In the genomic region with DNA sequence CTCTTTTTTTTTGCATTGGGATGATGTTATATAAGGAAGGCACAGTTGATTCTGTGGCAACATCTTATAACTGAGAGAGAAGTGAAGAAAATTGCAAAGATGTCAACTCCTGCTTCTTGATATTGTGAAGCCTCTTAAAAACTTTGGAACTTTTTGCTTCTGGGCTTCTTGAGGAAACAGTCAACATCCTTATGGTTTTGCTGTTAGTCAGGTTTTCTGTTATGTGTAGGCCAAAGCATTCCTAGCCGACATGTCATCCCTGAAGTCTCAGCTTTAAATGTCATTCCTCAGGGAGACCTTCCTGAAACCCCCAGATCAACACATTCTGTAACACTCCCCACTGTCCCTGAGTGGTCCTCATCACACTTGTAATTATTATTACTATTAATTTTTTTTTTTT, we compare ENCODE assay signal across 1 cellular context.
A peak's percentile ranks its signal among the peaks of the same experiment; 100 is the strongest.
TF ChIP-seq lines count a peak whose summit lies in the region.

No MANE protein-coding gene starts in this region.

TF ChIP-seq in IMR-90, 13 proteins besides CTCF, POLR2A, EP300 and RAD21:
- TF ChIP-seq BHLHE40 (IDR thresholded peaks at IDR 0.05; ENCODE audit: low read depth, low read length) (no peak), FOS (IDR thresholded peaks at IDR 0.05; ENCODE audit: low read depth, low read length) (peak; percentile 8; the same call in 1 of the 2 replicates), MAZ (IDR thresholded peaks at IDR 0.05; ENCODE audit: borderline replicate concordance, low read depth, low read length) (no peak)
